In the genomic region with DNA sequence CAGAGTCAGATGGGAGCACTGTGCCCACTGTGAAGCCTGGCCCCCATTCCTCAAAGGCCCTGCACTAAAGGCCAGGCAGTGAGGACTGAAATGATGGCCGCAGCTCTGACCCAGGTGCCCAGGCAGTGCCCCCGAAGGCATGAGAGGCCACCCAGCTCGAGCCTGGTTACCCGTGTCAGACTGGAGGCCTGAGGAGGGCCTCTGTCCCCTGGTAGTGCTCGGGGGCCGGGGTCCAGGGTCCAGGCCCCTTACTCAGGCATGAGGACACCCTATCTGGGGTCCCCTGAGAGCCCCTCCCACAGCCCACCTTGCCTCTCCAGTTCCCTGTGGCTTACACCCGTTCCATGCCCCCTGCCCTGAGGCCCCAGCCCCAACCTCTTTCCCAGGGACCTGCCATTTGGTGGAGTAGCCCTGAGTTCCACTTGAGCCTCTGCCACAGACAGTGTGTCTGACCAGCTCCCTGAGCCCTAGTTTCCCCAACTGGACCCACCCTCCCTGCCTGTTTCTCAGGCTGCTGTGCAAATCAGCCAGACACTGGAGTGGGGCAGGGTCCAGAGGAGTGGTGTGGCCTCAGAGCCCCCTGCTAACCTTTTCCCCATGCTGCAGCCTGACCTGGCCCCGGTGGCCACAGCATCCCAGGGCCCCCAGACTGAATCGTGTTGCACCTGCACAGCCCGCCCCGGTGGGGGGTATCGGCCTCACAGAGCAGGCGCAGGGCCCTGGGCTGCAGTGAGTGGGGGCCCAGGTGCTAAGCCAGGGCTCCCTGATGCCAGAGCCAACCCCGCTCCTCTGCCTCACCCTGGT, we compare ENCODE assay signal across 9 cellular contexts. TPM values are rescaled to one million over a fixed set of nuclear protein-coding genes. Genes with fewer than 3 reads are reported as not detected.
DNase-seq lines count a peak whose midpoint lies in the region; ATAC-seq and TF ChIP-seq lines count a peak whose summit lies in the region.
"Had no signal": no experiment of that assay in that cellular context is flagged by ENCODE, and none has a peak within 500 bp of the region (broad histone marks: within the 10 kb centered on the region; RNA-seq: fewer than 3 reads in every experiment).

No MANE protein-coding gene starts in this region.

- TF ChIP-seq CTCF in AG04450 (IDR thresholded peaks at IDR 0.05; ENCODE audit: low read depth, low read length) (no peak), NB4 (IDR thresholded peaks at IDR 0.05; ENCODE audit: low read depth, low read length) (no peak), dorsolateral prefrontal cortex (IDR thresholded peaks at IDR 0.05 in 54 of 56, conservative IDR thresholded peaks at IDR 0.05 in 2 of 56; ENCODE audit: low read depth in 1 of 56, partially characterized antibody in 56 of 56) (no peak)

- H3K27me3 ChIP-seq in AG04450 (ENCODE audit: control insufficient read depth, insufficient read depth, low read length): no peaks in the 10 kb centered on the region
- H3K27me3 ChIP-seq in dorsolateral prefrontal cortex: no peaks in the 10 kb centered on the region
- H3K27me3 ChIP-seq: MG63 had no signal

- H3K4me3 ChIP-seq in AG04450 (ENCODE audit: low read depth, low read length) (no peak overlapping the region), NB4 (ENCODE audit: low read depth, low read length) (peak overlapping the region; percentile 53), dorsolateral prefrontal cortex (peak overlapping the region in 6 of 59 donors; percentile 13 to 37 (median 18))

- DNase-seq in AG04450 (ENCODE audit: low read depth, low spot score) (no peak), NB4 (ENCODE audit: low read depth) (no peak), dorsolateral prefrontal cortex (no peak), NOMO-1 treated with DMSO at 0.1 percent for 48 hours (lab: John Stamatoyannopoulos, UW; ENCODE audit: unreplicated experiment) (no peak), SIG-M5 (lab: John Stamatoyannopoulos, UW) (no peak), HuH-7 (ENCODE audit: low spot score) (no peak)
- DNase-seq in natural killer cell treated with Interleukin-12 subunit alpha and Interleukin-12 subunit beta and Interleukin-15 and Interleukin-18, amount 100 ng/mL, for 72 hours (ENCODE audit: low spot score): no peak

- H3K4me3 Mint-ChIP-seq in natural killer cell treated with Interleukin-12 subunit alpha and Interleukin-12 subunit beta and Interleukin-15 and Interleukin-18, amount 100 ng/mL, for 72 hours: peak overlapping the region; percentile 93

- no peak for ATAC-seq in natural killer cell treated with Interleukin-12 subunit alpha and Interleukin-12 subunit beta and Interleukin-15 and Interleukin-18, amount 100 ng/mL, for 72 hours
- no peak for ATAC-seq in GM19035 (IDR thresholded peaks at IDR 0.05; ENCODE audit: unreplicated experiment)

- H3K27ac ChIP-seq in AG04450 (ENCODE audit: low read depth, low read length): peak overlapping the region; percentile 73
- peak overlapping the region in 57 of 59 donors; percentile 23 to 93 (median 81) for H3K27ac ChIP-seq in dorsolateral prefrontal cortex

- H3K9me3 ChIP-seq in AG04450 (ENCODE audit: control insufficient read depth, insufficient read depth, low read length): no peaks in the 10 kb centered on the region
- H3K9me3 ChIP-seq: MG63 had no signal

- H3K36me3 Mint-ChIP-seq in natural killer cell treated with Interleukin-12 subunit alpha and Interleukin-12 subunit beta and Interleukin-15 and Interleukin-18, amount 100 ng/mL, for 72 hours: no peaks in the 10 kb centered on the region

- POLR2A ChIA-PET in AG04450 (lab: Yijun Ruan, JAX): interaction anchor here (0.6 to 1.9 kb wide), 6 partner anchors 10 to 43 kb away, joined by 3 to 20 read pairs (median 4); partner anchors contain the start of genes ANKRD13D and SSH3

- H3K9me3 Mint-ChIP-seq in natural killer cell treated with Interleukin-12 subunit alpha and Interleukin-12 subunit beta and Interleukin-15 and Interleukin-18, amount 100 ng/mL, for 72 hours: no peaks in the 10 kb centered on the region

- TF ChIP-seq POLR2A in NB4 (IDR thresholded peaks at IDR 0.05; ENCODE audit: extremely low read depth, insufficient read length): no peak

- CTCF ChIA-PET in AG04450 (lab: Charles Lee): interaction anchor here (0.5 to 1.3 kb wide), 3 partner anchors 11 to 103 kb away, joined by 3 to 4 read pairs (median 4); partner anchors contain the start of gene ANKRD13D

- intact Hi-C loops in dorsolateral prefrontal cortex (cut with DNase I): no loop called here

- peak overlapping the region; percentile 99 to 100 for H3K27ac Mint-ChIP-seq in natural killer cell treated with Interleukin-12 subunit alpha and Interleukin-12 subunit beta and Interleukin-15 and Interleukin-18, amount 100 ng/mL, for 72 hours

- no peaks in the 10 kb centered on the region for H3K27me3 Mint-ChIP-seq in natural killer cell treated with Interleukin-12 subunit alpha and Interleukin-12 subunit beta and Interleukin-15 and Interleukin-18, amount 100 ng/mL, for 72 hours

- peaks cover 42 to 44% of the 10 kb centered on the region in 2 donors for H3K4me1 Mint-ChIP-seq in natural killer cell treated with Interleukin-12 subunit alpha and Interleukin-12 subunit beta and Interleukin-15 and Interleukin-18, amount 100 ng/mL, for 72 hours (ENCODE audit: low read depth in 2 of 2)

RNA-seq across cellular contexts. Expression of gene ANKRD13D, which starts 10.8 kb away (rescaled TPM):
- polyA plus RNA-seq in AG04450 (2011; rRNA removed): 14.4 and 18.4 TPM in 2 replicates
- 25.6 and 33.8 TPM in 2 replicates for polyA minus RNA-seq in AG04450 (2011; rRNA and poly(A)+ RNA removed)
- total RNA-seq in dorsolateral prefrontal cortex: 100 to 1,000 TPM in 5 of 120 experiments, 10 to 100 TPM in 115; 54.5 to 110 (median 77.3) TPM
- total RNA-seq in natural killer cell treated with Interleukin-12 subunit alpha and Interleukin-12 subunit beta and Interleukin-15 and Interleukin-18, amount 100 ng/mL, for 72 hours: 100 to 1,000 TPM; 182 to 231 TPM

RNA-seq across cellular contexts. Expression of gene GRK2, which starts 12.1 kb away (rescaled TPM):
- polyA plus RNA-seq in AG04450 (2011; rRNA removed): 17.3 and 20.2 TPM in 2 replicates
- polyA minus RNA-seq in AG04450 (2011; rRNA and poly(A)+ RNA removed): 61.0 and 67.4 TPM in 2 replicates
- 100 to 1,000 TPM in 93 of 120 experiments, 10 to 100 TPM in 27; 63.9 to 144 (median 111) TPM for total RNA-seq in dorsolateral prefrontal cortex
- total RNA-seq in natural killer cell treated with Interleukin-12 subunit alpha and Interleukin-12 subunit beta and Interleukin-15 and Interleukin-18, amount 100 ng/mL, for 72 hours: 100 to 1,000 TPM; 394 to 432 TPM

RNA-seq across cellular contexts. Expression of gene SSH3, which starts 25.0 kb away (rescaled TPM):
- 16.5 and 20.0 TPM in 2 replicates for polyA plus RNA-seq in AG04450 (2011; rRNA removed)
- 12.1 and 14.3 TPM in 2 replicates for polyA minus RNA-seq in AG04450 (2011; rRNA and poly(A)+ RNA removed)
- total RNA-seq in dorsolateral prefrontal cortex: 10 to 100 TPM; 15.0 to 46.9 (median 26.2) TPM
- 10 to 100 TPM; 19.2 to 32.3 TPM for total RNA-seq in natural killer cell treated with Interleukin-12 subunit alpha and Interleukin-12 subunit beta and Interleukin-15 and Interleukin-18, amount 100 ng/mL, for 72 hours
